In genomic region chr6:43886067-43886461, GRCh38 we compare ENCODE assay signal across 30 cellular contexts.
"Had no signal": no experiment of that assay in that cellular context is flagged by ENCODE, and none has a peak within 500 bp of the region (broad histone marks: within the 10 kb centered on the region; RNA-seq: fewer than 3 reads in every experiment).

No MANE protein-coding gene starts in this region.

- ATAC-seq: activated CD4-positive, CD25-positive, alpha-beta regulatory T cell treated with anti-CD3 and anti-CD28 coated beads, Interleukin-2, amount 50 U/mL, for 24 hours; activated naive CD8-positive, alpha-beta T cell treated with anti-CD3 and anti-CD28 coated beads, Interleukin-2, amount 50 U/mL, for 24 hours; activated T-cell treated with anti-CD3 and anti-CD28 coated beads, Interleukin-2, amount 50 U/mL, for 4 hours; foreskin keratinocyte; heart right ventricle; mucosa of descending colon; sciatic nerve; T-helper 17 cell had no signal

- H3K4me3 ChIP-seq: esophagus muscularis mucosa, heart right ventricle, left ventricle myocardium inferior, lung, mucosa of descending colon, ovary, smooth muscle cell, testis, transverse colon had no signal

- H3K9me3 Mint-ChIP-seq: activated CD4-positive, alpha-beta memory T cell treated with anti-CD3 and anti-CD28 coated beads, Interleukin-2, amount 10 ng/mL, durations not matched to agents 7 days and 5 days; activated CD4-positive, alpha-beta T cell treated with anti-CD3 and anti-CD28 coated beads, Interleukin-2, amount 10 ng/mL, durations not matched to agents 24 days and 14 days; activated naive CD4-positive, alpha-beta T cell treated with anti-CD3 and anti-CD28 coated beads, Interleukin-2, amount 50 U/mL, for 24 hours; activated naive CD8-positive, alpha-beta T cell treated with anti-CD3 and anti-CD28 coated beads, Interleukin-2, amount 50 U/mL, for 24 hours; activated T-cell treated with anti-CD3 and anti-CD28 coated beads, Interleukin-2, amount 50 U/mL, for 4 hours; activated T-helper 17 cell treated with anti-CD3 and anti-CD28 coated beads, Interleukin-2, amount 50 U/mL, for 72 hours; nephron progenitor cell had no signal

- H3K4me3 Mint-ChIP-seq: activated CD4-positive, alpha-beta memory T cell treated with anti-CD3 and anti-CD28 coated beads, Interleukin-2, amount 10 ng/mL, durations not matched to agents 7 days and 5 days; activated CD4-positive, alpha-beta T cell treated with anti-CD3 and anti-CD28 coated beads, Interleukin-2, amount 10 ng/mL, durations not matched to agents 24 days and 14 days; activated naive CD4-positive, alpha-beta T cell treated with anti-CD3 and anti-CD28 coated beads, Interleukin-2, amount 50 U/mL, for 24 hours; activated naive CD8-positive, alpha-beta T cell treated with anti-CD3 and anti-CD28 coated beads, Interleukin-2, amount 50 U/mL, for 24 hours; activated T-cell treated with anti-CD3 and anti-CD28 coated beads, Interleukin-2, amount 50 U/mL, for 4 hours; activated T-helper 17 cell treated with anti-CD3 and anti-CD28 coated beads, Interleukin-2, amount 50 U/mL, for 72 hours; nephron progenitor cell; T-helper 17 cell had no signal

- H3K4me2 ChIP-seq: smooth muscle cell had no signal

- H3K27ac Mint-ChIP-seq: activated CD4-positive, alpha-beta memory T cell treated with anti-CD3 and anti-CD28 coated beads, Interleukin-2, amount 10 ng/mL, durations not matched to agents 7 days and 5 days; activated CD4-positive, alpha-beta T cell treated with anti-CD3 and anti-CD28 coated beads, Interleukin-2, amount 10 ng/mL, durations not matched to agents 24 days and 14 days; activated naive CD4-positive, alpha-beta T cell treated with anti-CD3 and anti-CD28 coated beads, Interleukin-2, amount 50 U/mL, for 24 hours; activated naive CD8-positive, alpha-beta T cell treated with anti-CD3 and anti-CD28 coated beads, Interleukin-2, amount 50 U/mL, for 24 hours; activated T-helper 17 cell treated with anti-CD3 and anti-CD28 coated beads, Interleukin-2, amount 50 U/mL, for 72 hours; nephron progenitor cell; progenitor cell of endocrine pancreas; T-helper 17 cell had no signal

- H3K4me1 Mint-ChIP-seq: activated CD4-positive, alpha-beta memory T cell treated with anti-CD3 and anti-CD28 coated beads, Interleukin-2, amount 10 ng/mL, durations not matched to agents 7 days and 5 days had no signal

- H3K36me3 ChIP-seq: esophagus muscularis mucosa, heart right ventricle, left ventricle myocardium inferior, ovary, transverse colon, WERI-Rb-1 had no signal

- H3K9me3 ChIP-seq: esophagus muscularis mucosa, left ventricle myocardium inferior, mucosa of descending colon, ovary, testis, transverse colon had no signal

- H3K36me3 Mint-ChIP-seq: activated naive CD4-positive, alpha-beta T cell treated with anti-CD3 and anti-CD28 coated beads, Interleukin-2, amount 50 U/mL, for 24 hours had no signal

- DNase-seq: activated CD4-positive, alpha-beta memory T cell treated with anti-CD3 and anti-CD28 coated beads, Interleukin-2, amount 10 ng/mL, durations not matched to agents 7 days and 5 days; activated CD4-positive, alpha-beta T cell treated with anti-CD3 and anti-CD28 coated beads, Interleukin-2, amount 10 ng/mL, durations not matched to agents 24 days and 14 days; activated gamma-delta T cell treated with Interleukin-2 at 50 U/mL for 16 hours; activated naive CD8-positive, alpha-beta T cell treated with anti-CD3 and anti-CD28 coated beads, Interleukin-2, amount 50 U/mL, for 24 hours; activated T-cell treated with anti-CD3 and anti-CD28 coated beads, Interleukin-2, amount 50 U/mL, for 4 hours; amygdala; caudate nucleus; foreskin keratinocyte; heart right ventricle; kidney glomerular epithelial cell; left ventricle myocardium inferior; mucosa of descending colon; nephron progenitor cell; ovary; stimulated activated CD4-positive, alpha-beta T cell treated with anti-CD3 and anti-CD28 coated beads, Interleukin-15, amount 100 ng/mL, for 24 hours; stimulated activated CD4-positive, alpha-beta T cell treated with anti-CD3 and anti-CD28 coated beads, Interleukin-2, amount 100 ng/mL, for 24 hours; stimulated activated naive CD4-positive, alpha-beta T cell; T-helper 17 cell; T1000; testis; transverse colon; WERI-Rb-1 had no signal

- H3K27ac ChIP-seq: esophagus muscularis mucosa, foreskin keratinocyte, heart right ventricle, left ventricle myocardium inferior, ovary, testis, transverse colon, WERI-Rb-1 had no signal

- H3K27me3 ChIP-seq: ovary, testis, transverse colon had no signal

- H3K4me1 ChIP-seq: esophagus muscularis mucosa, foreskin keratinocyte, testis, transverse colon had no signal
